9 cellular contexts compared by ENCODE assay signal in the genomic region with DNA sequence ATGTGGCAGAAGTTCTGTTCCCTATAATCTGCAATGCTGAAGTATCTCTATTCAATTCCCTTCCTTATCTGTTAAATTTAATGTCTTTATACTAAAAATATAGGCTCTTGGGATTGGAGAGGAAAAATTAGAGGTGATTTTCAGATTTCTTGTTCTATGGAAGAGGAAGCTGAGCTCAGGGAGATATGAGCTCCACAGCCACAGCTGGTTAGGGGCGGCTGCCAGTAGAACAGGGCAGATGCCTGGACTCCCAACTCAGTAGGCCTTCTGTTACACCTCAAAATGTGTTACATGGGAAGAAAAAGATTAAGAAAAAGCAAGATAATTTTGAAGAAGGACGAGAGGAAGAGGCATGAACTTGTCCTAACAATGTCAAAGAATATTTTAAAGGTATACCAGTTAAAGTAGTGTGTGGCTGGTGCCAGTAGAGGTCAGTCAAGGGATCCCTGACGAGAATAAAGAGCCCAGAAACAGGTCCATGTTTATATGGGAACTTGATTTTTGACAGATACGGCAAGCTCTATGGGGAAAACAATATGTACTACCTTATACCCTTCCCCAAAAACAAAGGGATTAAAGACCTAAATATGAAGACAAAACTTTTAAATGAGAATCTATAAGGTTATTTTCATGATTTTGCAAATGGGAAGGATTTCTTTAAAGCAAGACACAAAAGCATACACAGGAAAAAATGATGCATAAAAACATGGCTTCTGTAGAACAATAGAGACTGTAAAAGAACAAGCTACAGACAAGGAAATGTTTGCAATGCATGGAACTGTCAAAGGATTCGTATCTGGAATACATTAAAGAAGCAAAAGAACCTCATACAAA. TPM values are rescaled to one million over a fixed set of nuclear protein-coding genes. Genes with fewer than 3 reads are reported as not detected.
A peak's percentile ranks its signal among the peaks of the same experiment; 100 is the strongest.
DNase-seq lines count a peak whose midpoint lies in the region; ATAC-seq, FAIRE-seq and TF ChIP-seq lines count a peak whose summit lies in the region.
"Had no signal": no experiment of that assay in that cellular context is flagged by ENCODE, and none has a peak within 500 bp of the region (broad histone marks: within the 10 kb centered on the region; RNA-seq: fewer than 3 reads in every experiment).

No MANE protein-coding gene starts in this region.

- POLR2A ChIA-PET in GM12878 (lab: Charles Lee) = interaction anchor here (0.7 to 0.8 kb wide), 2 partner anchors 22 to 42 kb away, joined by 3 read pairs; partner anchors contain the start of genes BRIX1 and RAD1

- in situ Hi-C loops in GM12878 (cut with MboI) = no loop called here

- no peaks in the 10 kb centered on the region for H3K4me1 Mint-ChIP-seq in Calu3 (ENCODE audit: low read depth, unreplicated experiment)
- H3K4me1 Mint-ChIP-seq in activated T-helper 17 cell treated with anti-CD3 and anti-CD28 coated beads, Interleukin-2, amount 50 U/mL, for 72 hours = peaks cover 8% of the 10 kb centered on the region

- no peak overlapping the region for H2AFZ ChIP-seq in GM12878 (ENCODE audit: control insufficient read depth, low read depth, low read length)

- peaks cover 11% of the 10 kb centered on the region; the same call in 1 of the 2 replicates for H3K4me1 ChIP-seq in GM12878 (ENCODE audit: control insufficient read depth, insufficient read depth, low read length)

- 68% methylated on average over 5 of the region's 5 CpGs for WGBS in GM12878 (ENCODE audit: insufficient coverage, insufficient replicate concordance, low lambda C conversion rate, missing lambda C conversion rate)

- SMC1A ChIA-PET in GM12878 (lab: Charles Lee; ENCODE audit: uncharacterized antibody, unreplicated experiment) = interaction anchor here (0.8 to 7.3 kb wide), 20 partner anchors 8 to 478 kb away, joined by 3 to 121 read pairs (median 4); partner anchors contain the start of gene AGXT2

- RAD21 ChIA-PET in GM12878 (lab: Charles Lee; ENCODE audit: unreplicated experiment) = interaction anchor here (0.8 to 7.7 kb wide), 4 partner anchors 20 to 255 kb away, joined by 3 to 123 read pairs (median 3); partner anchors contain the start of genes BRIX1 and RAD1

- H3K27ac Mint-ChIP-seq in Calu3 (ENCODE audit: unreplicated experiment) = peak overlapping the region; percentile 18
- H3K27ac Mint-ChIP-seq in activated T-helper 17 cell treated with anti-CD3 and anti-CD28 coated beads, Interleukin-2, amount 50 U/mL, for 72 hours = no peak overlapping the region
- H3K27ac Mint-ChIP-seq: activated B cell treated with CpG ODN at 0.5 μM for 24 hours had no signal

- no peaks in the 10 kb centered on the region for H3K27me3 Mint-ChIP-seq in Calu3 (ENCODE audit: unreplicated experiment)
- no peaks in the 10 kb centered on the region for H3K27me3 Mint-ChIP-seq in activated T-helper 17 cell treated with anti-CD3 and anti-CD28 coated beads, Interleukin-2, amount 50 U/mL, for 72 hours
- H3K27me3 Mint-ChIP-seq: activated B cell treated with CpG ODN at 0.5 μM for 24 hours had no signal

- intact Hi-C loops in Calu3 (cut with micrococcal nuclease; ENCODE audit: unreplicated experiment) = loop anchor here (1.0 to 10.0 kb wide), 2 partner anchors 45 to 247 kb away; no protein-coding TSS in a partner anchor
- intact Hi-C loops in GM12878 (cut with micrococcal nuclease; ENCODE audit: unreplicated experiment) = loop anchor here (1.0 kb wide), 1 partner anchor 45 kb away; no protein-coding TSS in a partner anchor

- H3K9me3 Mint-ChIP-seq in Calu3 (ENCODE audit: low read depth, unreplicated experiment) = no peaks in the 10 kb centered on the region
- no peaks in the 10 kb centered on the region for H3K9me3 Mint-ChIP-seq in activated T-helper 17 cell treated with anti-CD3 and anti-CD28 coated beads, Interleukin-2, amount 50 U/mL, for 72 hours
- H3K9me3 Mint-ChIP-seq: activated B cell treated with CpG ODN at 0.5 μM for 24 hours had no signal

- CTCF ChIA-PET in Calu3 (lab: Charles Lee) (interaction anchor here (1.1 to 2.9 kb wide), 2 partner anchors 29 to 45 kb away, joined by 4 to 20 read pairs; partner anchors contain the start of gene DNAJC21), GM12878 (lab: Yijun Ruan, JAX) (interaction anchor here (0.6 to 9.5 kb wide), 24 partner anchors 10 to 969 kb away, joined by 3 to 185 read pairs (median 4); partner anchors contain the start of genes BRIX1, DNAJC21 and RAD1)

- H4K20me1 ChIP-seq in GM12878 (ENCODE audit: control insufficient read depth, insufficient read depth) = no peaks in the 10 kb centered on the region

- peak; percentile 73 for FAIRE-seq in GM19239 (lab: Jason Lieb, UNC)
- peak; percentile 62 for FAIRE-seq in GM12878 (lab: Jason Lieb, UNC)

- TF ChIP-seq POLR2A in GM12878 (IDR thresholded peaks at IDR 0.05; ENCODE audit: low read depth, low read length) = no peak

- TF ChIP-seq EP300 in GM12878 (IDR thresholded peaks at IDR 0.05; ENCODE audit: borderline replicate concordance in 1 of 2, control insufficient read depth in 1 of 2, low read depth in 2 of 2, low read length in 2 of 2) = no peak

- no peak overlapping the region for H3K4me3 ChIP-seq in GM12878

- no peak overlapping the region for H3K4me3 Mint-ChIP-seq in Calu3 (ENCODE audit: low read depth, unreplicated experiment)
- H3K4me3 Mint-ChIP-seq in activated T-helper 17 cell treated with anti-CD3 and anti-CD28 coated beads, Interleukin-2, amount 50 U/mL, for 72 hours = no peak overlapping the region
- H3K4me3 Mint-ChIP-seq: activated B cell treated with CpG ODN at 0.5 μM for 24 hours had no signal

- H3K9me3 ChIP-seq in GM12878 (replicated peaks; ENCODE audit: control insufficient read depth, insufficient read depth, low read length) = no peaks in the 10 kb centered on the region

- H3K27ac ChIP-seq in GM12878 (ENCODE audit: control insufficient read depth, insufficient read depth) = no peak overlapping the region

- no peaks in the 10 kb centered on the region for H3K27me3 ChIP-seq in GM12878 (replicated peaks in 1 of 2; ENCODE audit: control insufficient read depth in 2 of 2, insufficient read depth in 2 of 2, low read length in 1 of 2)

- no peak for TF ChIP-seq CTCF in Calu3 (IDR thresholded peaks at IDR 0.05; ENCODE audit: unreplicated experiment)
- peak; percentile 59 to 72 (median 70) for TF ChIP-seq CTCF in GM12878 (IDR thresholded peaks at IDR 0.05 in 2 of 3, conservative IDR thresholded peaks at IDR 0.05 in 1 of 3; ENCODE audit: control insufficient read depth in 2 of 3, extremely low read depth in 1 of 3, insufficient read depth in 1 of 3, low read depth in 3 of 3, low read length in 3 of 3)

- peak; percentile 49 for TF ChIP-seq RAD21 in GM12878 (IDR thresholded peaks at IDR 0.05; ENCODE audit: insufficient read depth, low read depth, low read length)

- no peaks in the 10 kb centered on the region for H3K36me3 ChIP-seq in GM12878 (ENCODE audit: control insufficient read depth in 2 of 2, insufficient read depth in 2 of 2, low read length in 1 of 2)

- no peak overlapping the region for H3K9ac ChIP-seq in GM12878 (ENCODE audit: control insufficient read depth, insufficient read depth, low read length)

- DNase-seq in Calu3 (peak; percentile 24), GM19239 (ENCODE audit: insufficient read length, low spot score) (peak; percentile 23), MV-4-11 (lab: John Stamatoyannopoulos, UW) (peak; percentile 13), GM12878 (ENCODE audit: low read depth, low spot score) (no peak), kidney tubule cell (ENCODE audit: low spot score) (peak; percentile 46), midbrain (lab: John Stamatoyannopoulos, UW) (no peak)
- DNase-seq: activated B cell treated with CpG ODN at 0.5 μM for 24 hours had no signal

- no TSS peak for BruUV-seq in Calu3 (replicated peaks; lab: Mats Ljungman, UMichigan)
- BruUV-seq in GM12878 (replicated peaks; lab: Mats Ljungman, UMichigan) = TSS peak; percentile 6

- H3K36me3 Mint-ChIP-seq in Calu3 (ENCODE audit: insufficient read depth, unreplicated experiment) = peaks cover 16% of the 10 kb centered on the region
- H3K36me3 Mint-ChIP-seq in activated T-helper 17 cell treated with anti-CD3 and anti-CD28 coated beads, Interleukin-2, amount 50 U/mL, for 72 hours (ENCODE audit: low read depth) = peaks cover 41% of the 10 kb centered on the region

- peak; percentile 90 for ATAC-seq in GM12878
- ATAC-seq in activated T-helper 17 cell treated with anti-CD3 and anti-CD28 coated beads, Interleukin-2, amount 50 U/mL, for 72 hours (replicated peaks) = no peak
- ATAC-seq in GM19455 (IDR thresholded peaks at IDR 0.05; ENCODE audit: unreplicated experiment) = no peak

- H3K79me2 ChIP-seq in GM12878 (ENCODE audit: control insufficient read depth, insufficient read depth, low read length) = no peaks in the 10 kb centered on the region

- H3K4me2 ChIP-seq in GM12878 (ENCODE audit: control insufficient read depth, insufficient read depth) = no peak overlapping the region

RNA-seq across cellular contexts. Expression of gene DNAJC21, which starts 28.7 kb away (rescaled TPM):
- total RNA-seq in Calu3 (2022) = 56.2 and 56.8 TPM in 2 replicates
- total RNA-seq in GM12878 (2013; cell fraction: nucleolus; rRNA removed) = 48.5 and 50.6 TPM in 2 replicates
- total RNA-seq in GM12878 (2014; rRNA removed) = 16.5 and 22.8 TPM in 2 replicates
- 50.3 and 53.5 TPM in 2 replicates for total RNA-seq in GM12878 (2014; rRNA removed; fragmentation: Illumina TruSeq; extraction: Trizol)
- 34.6 and 36.3 TPM in 2 replicates for total RNA-seq in GM12878 (2021)
- 26.3 TPM for polyA plus RNA-seq in GM12878 (2011; ENCODE audit: low read depth)
- 30.9 and 53.1 TPM in 2 replicates for polyA plus RNA-seq in GM12878 (2011; rRNA removed)
- polyA plus RNA-seq in GM12878 (2011; cell fraction: cytosol; rRNA removed) = 7.6 and 7.8 TPM in 2 replicates
- polyA plus RNA-seq in GM12878 (2011; cell fraction: nucleus; rRNA removed) = 13.5 and 19.1 TPM in 2 replicates
- 28.7 and 32.3 TPM in 2 replicates for polyA plus RNA-seq in GM12878 (2012)
- polyA plus RNA-seq in GM12878 (2014; fragmentation: Illumina TruSeq; extraction: Trizol) = 51.7 and 60.6 TPM in 2 replicates
- polyA plus RNA-seq in GM12878 (2014; fragmentation: Nextera tagmentation; extraction: Ambion mirVana) = 10 to 100 TPM; 14.6 to 22.0 TPM
- polyA plus RNA-seq in GM12878 (2014; rRNA removed) = 19.7 and 25.4 TPM in 2 replicates
- polyA plus RNA-seq in GM12878 (2016; fragmentation: Nextera tagmentation; extraction: Ambion mirVana) = 10 to 100 TPM in 1 of 2 experiments, 1 to 10 TPM in 1; 9.2 to 11.6 TPM
- polyA minus RNA-seq in GM12878 (2011; rRNA and poly(A)+ RNA removed) = 12.1 and 17.2 TPM in 2 replicates
- 7.6 and 8.2 TPM in 2 replicates for polyA minus RNA-seq in GM12878 (2011; cell fraction: cytosol; rRNA and poly(A)+ RNA removed)
- 13.9 and 23.4 TPM in 2 replicates for polyA minus RNA-seq in GM12878 (2011; cell fraction: nucleus; rRNA and poly(A)+ RNA removed)
- total RNA-seq in activated T-helper 17 cell treated with anti-CD3 and anti-CD28 coated beads, Interleukin-2, amount 50 U/mL, for 72 hours = 10 to 100 TPM; 33.2 to 53.4 TPM

RNA-seq across cellular contexts. Expression of gene BRIX1, which starts 42.6 kb away (rescaled TPM):
- 47.0 and 51.1 TPM in 2 replicates for total RNA-seq in Calu3 (2022)
- total RNA-seq in GM12878 (2013; cell fraction: nucleolus; rRNA removed) = 44.1 and 49.0 TPM in 2 replicates
- 80.5 and 87.2 TPM in 2 replicates for total RNA-seq in GM12878 (2014; rRNA removed)
- 74.2 and 80.3 TPM in 2 replicates for total RNA-seq in GM12878 (2014; rRNA removed; fragmentation: Illumina TruSeq; extraction: Trizol)
- total RNA-seq in GM12878 (2021) = 48.3 and 50.4 TPM in 2 replicates
- 21.5 TPM for polyA plus RNA-seq in GM12878 (2011; ENCODE audit: low read depth)
- 71.4 and 113 TPM in 2 replicates for polyA plus RNA-seq in GM12878 (2011; rRNA removed)
- polyA plus RNA-seq in GM12878 (2011; cell fraction: cytosol; rRNA removed) = 14.7 and 16.4 TPM in 2 replicates
- polyA plus RNA-seq in GM12878 (2011; cell fraction: nucleus; rRNA removed) = 26.5 and 30.2 TPM in 2 replicates
- polyA plus RNA-seq in GM12878 (2012) = 24.4 and 29.5 TPM in 2 replicates
- polyA plus RNA-seq in GM12878 (2014; fragmentation: Illumina TruSeq; extraction: Trizol) = 83.1 and 114 TPM in 2 replicates
- 10 to 100 TPM; 58.2 to 77.4 TPM for polyA plus RNA-seq in GM12878 (2014; fragmentation: Nextera tagmentation; extraction: Ambion mirVana)
- 49.5 and 59.5 TPM in 2 replicates for polyA plus RNA-seq in GM12878 (2014; rRNA removed)
- polyA plus RNA-seq in GM12878 (2016; fragmentation: Nextera tagmentation; extraction: Ambion mirVana) = 100 to 1,000 TPM; 113 to 119 TPM
- 17.9 and 25.5 TPM in 2 replicates for polyA minus RNA-seq in GM12878 (2011; rRNA and poly(A)+ RNA removed)
- polyA minus RNA-seq in GM12878 (2011; cell fraction: cytosol; rRNA and poly(A)+ RNA removed) = 17.1 and 23.2 TPM in 2 replicates
- polyA minus RNA-seq in GM12878 (2011; cell fraction: nucleus; rRNA and poly(A)+ RNA removed) = 11.4 and 19.9 TPM in 2 replicates
- 10 to 100 TPM; 43.0 to 84.2 TPM for total RNA-seq in activated T-helper 17 cell treated with anti-CD3 and anti-CD28 coated beads, Interleukin-2, amount 50 U/mL, for 72 hours

RNA-seq across cellular contexts. Expression of gene RAD1, which starts 42.8 kb away (rescaled TPM):
- 24.2 and 28.7 TPM in 2 replicates for total RNA-seq in Calu3 (2022)
- total RNA-seq in GM12878 (2013; cell fraction: nucleolus; rRNA removed) = 30.3 and 31.4 TPM in 2 replicates
- total RNA-seq in GM12878 (2014; rRNA removed) = 38.4 and 43.0 TPM in 2 replicates
- total RNA-seq in GM12878 (2014; rRNA removed; fragmentation: Illumina TruSeq; extraction: Trizol) = 27.1 and 28.5 TPM in 2 replicates
- total RNA-seq in GM12878 (2021) = 22.4 and 24.3 TPM in 2 replicates
- polyA plus RNA-seq in GM12878 (2011; ENCODE audit: low read depth) = 11.8 TPM
- polyA plus RNA-seq in GM12878 (2011; rRNA removed) = 31.4 and 36.1 TPM in 2 replicates
- 11.6 and 23.1 TPM in 2 replicates for polyA plus RNA-seq in GM12878 (2011; cell fraction: cytosol; rRNA removed)
- polyA plus RNA-seq in GM12878 (2011; cell fraction: nucleus; rRNA removed) = 13.9 and 16.5 TPM in 2 replicates
- polyA plus RNA-seq in GM12878 (2012) = 17.6 and 18.0 TPM in 2 replicates
- polyA plus RNA-seq in GM12878 (2014; fragmentation: Illumina TruSeq; extraction: Trizol) = 17.7 and 21.1 TPM in 2 replicates
- polyA plus RNA-seq in GM12878 (2014; fragmentation: Nextera tagmentation; extraction: Ambion mirVana) = 10 to 100 TPM; 43.4 to 58.4 TPM
- polyA plus RNA-seq in GM12878 (2014; rRNA removed) = 31.3 and 32.9 TPM in 2 replicates
- 10 to 100 TPM; 43.9 to 57.0 TPM for polyA plus RNA-seq in GM12878 (2016; fragmentation: Nextera tagmentation; extraction: Ambion mirVana)
- polyA minus RNA-seq in GM12878 (2011; rRNA and poly(A)+ RNA removed) = 18.3 and 26.7 TPM in 2 replicates
- 10.8 and 11.4 TPM in 2 replicates for polyA minus RNA-seq in GM12878 (2011; cell fraction: cytosol; rRNA and poly(A)+ RNA removed)
- 18.5 and 33.1 TPM in 2 replicates for polyA minus RNA-seq in GM12878 (2011; cell fraction: nucleus; rRNA and poly(A)+ RNA removed)
- 10 to 100 TPM; 24.2 to 38.3 TPM for total RNA-seq in activated T-helper 17 cell treated with anti-CD3 and anti-CD28 coated beads, Interleukin-2, amount 50 U/mL, for 72 hours

Comparison
In these comparisons a context has a peak if more than half of its experiments do, and no peak if none do; other contexts are left out.
1. DNase-seq: peak in Calu3 (single experiment), GM19239 (single experiment), MV-4-11 (single experiment) and kidney tubule cell (single experiment); none in GM12878 (single experiment) and midbrain (single experiment).